Comparison of ENCODE assay signal across 20 cellular contexts in the genomic region with DNA sequence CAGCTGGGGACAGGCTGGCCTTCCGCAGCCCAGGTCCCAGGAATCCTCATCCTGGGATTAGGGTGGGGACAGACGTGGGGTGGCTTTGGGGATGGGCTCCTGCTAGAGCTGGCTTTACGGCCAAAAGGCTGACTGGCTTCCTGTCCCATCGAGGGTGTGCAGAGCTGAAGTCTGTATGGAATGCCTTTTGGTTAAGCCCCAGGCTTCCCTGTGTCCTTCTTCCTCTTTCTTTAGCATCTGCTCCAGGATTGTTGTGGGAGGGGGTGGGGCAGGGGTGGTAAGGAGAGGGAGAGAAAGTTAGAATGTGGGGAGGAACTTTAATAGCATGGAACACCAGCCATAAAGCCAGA.
A peak's percentile ranks its signal among the peaks of the same experiment; 100 is the strongest.
DNase-seq lines count a peak whose midpoint lies in the region; ATAC-seq and FAIRE-seq lines count a peak whose summit lies in the region.
"Had no signal": no experiment of that assay in that cellular context is flagged by ENCODE, and none has a peak within 500 bp of the region (broad histone marks: within the 10 kb centered on the region; RNA-seq: fewer than 3 reads in every experiment).

No MANE protein-coding gene starts in this region.

- H3K4me3 ChIP-seq in mucosa of rectum (ENCODE audit: low read length in 2 of 2) (no peak overlapping the region), subcutaneous abdominal adipose tissue (ENCODE audit: low read depth in 1 of 5, low read length in 5 of 5) (no peak overlapping the region)

- ATAC-seq in GM18519 (IDR thresholded peaks at IDR 0.05; ENCODE audit: low FRiP score, unreplicated experiment), result no peak
- ATAC-seq in HG03469 (IDR thresholded peaks at IDR 0.05; ENCODE audit: unreplicated experiment), result no peak
- ATAC-seq: Panc1 had no signal

- no peak for FAIRE-seq in HTR-8/SVneo (lab: Jason Lieb, UNC)
- FAIRE-seq: D721Med, H54, kidney had no signal

- H3K27ac ChIP-seq in mucosa of rectum (ENCODE audit: low read depth in 2 of 2, low read length in 2 of 2) (peak overlapping the region; percentile 5 to 26), subcutaneous abdominal adipose tissue (ENCODE audit: low read depth, low read length) (peak overlapping the region; percentile 37)

- no peaks in the 10 kb centered on the region for H3K27me3 ChIP-seq in mucosa of rectum (ENCODE audit: control insufficient read depth in 2 of 2, insufficient read depth in 2 of 2, low read length in 2 of 2)
- no peaks in the 10 kb centered on the region for H3K27me3 ChIP-seq in subcutaneous abdominal adipose tissue (ENCODE audit: control insufficient read depth in 5 of 5, insufficient read depth in 4 of 5, low read length in 5 of 5)

- H3K4me1 ChIP-seq in mucosa of rectum (ENCODE audit: control insufficient read depth in 2 of 2, insufficient read depth in 2 of 2, low read length in 2 of 2), result no peaks in the 10 kb centered on the region
- peaks cover 2 to 43% (median 17%) of the 10 kb centered on the region in 5 donors for H3K4me1 ChIP-seq in subcutaneous abdominal adipose tissue (ENCODE audit: control insufficient read depth in 5 of 5, insufficient read depth in 5 of 5, low read length in 5 of 5)

- DNase-seq in GM03348 (ENCODE audit: low spot score), result peak; percentile 78
- DNase-seq in ecto neural progenitor cell (ENCODE audit: low spot score), result peak; percentile 59
- no peak for DNase-seq in activated CD8-positive, alpha-beta memory T cell treated with anti-CD3 and anti-CD28 coated beads, Interleukin-2, amount 50 U/mL, for 4 hours
- DNase-seq in HTR-8/SVneo (ENCODE audit: insufficient read length, low spot score), result no peak
- DNase-seq: activated B cell treated with CpG ODN at 0.5 μM for 24 hours; activated naive CD4-positive, alpha-beta T cell treated with anti-CD3 and anti-CD28 coated beads, Interleukin-2, amount 10 ng/mL, durations not matched to agents 7 days and 5 days; AML-193; glutamatergic neuron; Karpas-422; NCI-H1694; NCI-H526 treated with DMSO at 0.1 percent for 48 hours; stimulated activated CD4-positive, alpha-beta T cell treated with anti-CD3 and anti-CD28 coated beads, Interleukin-2, amount 100 ng/mL, for 24 hours had no signal

- H3K9me3 ChIP-seq in mucosa of rectum (ENCODE audit: control insufficient read depth in 2 of 2, low read length in 2 of 2) (no peaks in the 10 kb centered on the region), subcutaneous abdominal adipose tissue (ENCODE audit: control insufficient read depth in 5 of 5, low read length in 5 of 5) (no peaks in the 10 kb centered on the region)

- H3K36me3 ChIP-seq in mucosa of rectum (ENCODE audit: control insufficient read depth in 2 of 2, insufficient read depth in 2 of 2, low read length in 2 of 2) (no peaks in the 10 kb centered on the region), subcutaneous abdominal adipose tissue (ENCODE audit: control insufficient read depth in 5 of 5, insufficient read depth in 5 of 5, low read length in 5 of 5) (peaks cover 0 to 20% (median 6%) of the 10 kb centered on the region in 5 donors)

- H3K9ac ChIP-seq in mucosa of rectum (ENCODE audit: low read depth in 1 of 2, low read length in 2 of 2) (no peak overlapping the region), subcutaneous abdominal adipose tissue (ENCODE audit: low read length in 5 of 5) (no peak overlapping the region)

Comparison
In these comparisons a context has a peak if more than half of its experiments do, and no peak if none do; other contexts are left out.
1. DNase-seq: peak in GM03348 (single experiment) and ecto neural progenitor cell (single experiment); none in activated CD8-positive, alpha-beta memory T cell treated with anti-CD3 and anti-CD28 coated beads, Interleukin-2, amount 50 U/mL, for 4 hours (single experiment) and HTR-8/SVneo (single experiment).